16 cellular contexts compared by ENCODE assay signal in the genomic region with DNA sequence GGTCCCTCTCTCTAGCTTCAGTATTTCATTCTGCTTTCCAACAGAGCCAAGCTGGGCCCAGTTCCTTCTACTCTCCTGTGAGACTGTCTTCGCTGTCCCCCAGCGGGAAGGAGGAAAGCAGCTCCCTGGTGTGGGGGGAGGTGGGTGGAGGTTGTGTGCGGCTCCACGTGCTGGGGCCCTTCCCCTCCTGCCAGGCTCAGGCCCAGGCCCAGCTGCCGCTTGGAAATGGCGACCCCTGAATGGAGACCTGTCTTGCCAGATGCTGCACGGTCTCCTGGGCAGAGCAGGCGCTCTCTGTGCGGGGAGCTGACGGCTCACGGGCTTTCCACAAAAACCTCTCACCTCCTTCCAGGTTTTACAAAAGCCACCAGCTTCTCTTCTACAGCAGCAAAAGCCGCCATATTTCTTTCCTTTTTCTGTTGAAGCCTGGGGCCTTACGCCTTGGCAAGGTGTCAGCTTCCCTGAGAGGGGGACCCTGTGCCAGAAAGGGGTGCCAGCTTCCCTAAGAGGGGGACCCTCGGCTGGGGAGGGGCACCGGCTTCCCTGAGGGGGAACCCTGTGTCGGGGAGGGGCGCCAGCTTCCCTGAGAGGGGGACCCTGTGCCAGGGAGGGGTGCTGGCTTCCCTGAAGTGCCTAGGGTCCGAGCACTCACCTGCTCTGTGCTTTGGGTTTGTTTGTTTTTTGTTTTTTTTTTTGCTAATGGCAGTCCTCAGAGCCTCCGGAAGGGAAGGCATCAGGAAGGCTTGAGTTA. TPM values are rescaled to one million over a fixed set of nuclear protein-coding genes. Genes with fewer than 3 reads are reported as not detected.
DNase-seq lines count a peak whose midpoint lies in the region; ATAC-seq and TF ChIP-seq lines count a peak whose summit lies in the region.
"Had no signal": no experiment of that assay in that cellular context is flagged by ENCODE, and none has a peak within 500 bp of the region (broad histone marks: within the 10 kb centered on the region; RNA-seq: fewer than 3 reads in every experiment).

No MANE protein-coding gene starts in this region.

- no peak for DNase-seq in activated naive CD4-positive, alpha-beta T cell treated with anti-CD3 and anti-CD28 coated beads for 36 hours
- peak; percentile 35 for DNase-seq in D341Med (ENCODE audit: low spot score)
- no peak for DNase-seq in T-helper 17 cell
- peak; percentile 42 for DNase-seq in islet precursor cell
- DNase-seq in NCI-H526 (lab: John Stamatoyannopoulos, UW), result no peak
- DNase-seq in left colon, result no peak
- no peak for DNase-seq in thyroid gland
- DNase-seq: GF-D8, Kasumi-1, NCI-H187 treated with DMSO at 0.1 percent for 48 hours, NCI-H446, NCI-H774 had no signal

- H3K4me1 ChIP-seq in thyroid gland, result no peaks in the 10 kb centered on the region

- WGBS in thyroid gland, 2 donors, result 92 to 93% methylated on average over 18 to 19 of the region's 19 CpGs

- no peaks in the 10 kb centered on the region for H3K4me1 Mint-ChIP-seq in activated naive CD4-positive, alpha-beta T cell treated with anti-CD3 and anti-CD28 coated beads, Interleukin-2, amount 50 U/mL, for 24 hours
- no peaks in the 10 kb centered on the region for H3K4me1 Mint-ChIP-seq in activated naive CD4-positive, alpha-beta T cell treated with anti-CD3 and anti-CD28 coated beads for 36 hours (ENCODE audit: low read depth)
- H3K4me1 Mint-ChIP-seq in T-helper 17 cell, result peaks cover 6% of the 10 kb centered on the region

- H3K9me3 ChIP-seq in T-helper 17 cell (ENCODE audit: control insufficient read depth, low read length, poor library complexity, severe bottlenecking) (no peaks in the 10 kb centered on the region), thyroid gland (no peaks in the 10 kb centered on the region)
- H3K9me3 ChIP-seq: A549 had no signal

- H3K27ac ChIP-seq in thyroid gland, result no peak overlapping the region
- H3K27ac ChIP-seq: A549, SJSA1 had no signal

- no peak overlapping the region for H3K4me3 ChIP-seq in thyroid gland (replicated peaks in 1 of 3)
- H3K4me3 ChIP-seq: A549, SJSA1 had no signal

- no peaks in the 10 kb centered on the region for H3K27me3 ChIP-seq in thyroid gland
- H3K27me3 ChIP-seq: SJSA1 had no signal

- intact Hi-C loops in activated naive CD4-positive, alpha-beta T cell treated with anti-CD3 and anti-CD28 coated beads for 36 hours (cut with micrococcal nuclease), result no loop called here
- intact Hi-C loops in left colon (cut with DNase I, micrococcal nuclease) (no loop called here), thyroid gland (cut with DNase I) (no loop called here)

- H3K36me3 ChIP-seq in thyroid gland, result peaks cover 23 to 30% of the 10 kb centered on the region in 2 donors

- H3K27me3 Mint-ChIP-seq in activated naive CD4-positive, alpha-beta T cell treated with anti-CD3 and anti-CD28 coated beads, Interleukin-2, amount 50 U/mL, for 24 hours, result no peaks in the 10 kb centered on the region
- no peaks in the 10 kb centered on the region for H3K27me3 Mint-ChIP-seq in activated naive CD4-positive, alpha-beta T cell treated with anti-CD3 and anti-CD28 coated beads for 36 hours (ENCODE audit: low read depth)
- no peaks in the 10 kb centered on the region for H3K27me3 Mint-ChIP-seq in T-helper 17 cell

- no peak for TF ChIP-seq CTCF in thyroid gland (IDR thresholded peaks at IDR 0.05)

- ATAC-seq in T-helper 17 cell (no peak), left colon (no peak)
- ATAC-seq: A549 had no signal

- H3K4me3 Mint-ChIP-seq in activated naive CD4-positive, alpha-beta T cell treated with anti-CD3 and anti-CD28 coated beads, Interleukin-2, amount 50 U/mL, for 24 hours, result no peak overlapping the region
- H3K4me3 Mint-ChIP-seq in activated naive CD4-positive, alpha-beta T cell treated with anti-CD3 and anti-CD28 coated beads for 36 hours, result no peak overlapping the region
- no peak overlapping the region for H3K4me3 Mint-ChIP-seq in T-helper 17 cell
- H3K4me3 Mint-ChIP-seq: CD14-positive monocyte had no signal

- TF ChIP-seq POLR2A in thyroid gland (IDR thresholded peaks at IDR 0.05), result no peak

- CTCF ChIA-PET in activated naive CD4-positive, alpha-beta T cell treated with anti-CD3 and anti-CD28 coated beads for 36 hours (lab: Charles Lee), result interaction anchor here (0.6 to 1.0 kb wide), 2 partner anchors 24 to 199 kb away, joined by 3 read pairs; no protein-coding TSS in a partner anchor

- H3K9me3 Mint-ChIP-seq in activated naive CD4-positive, alpha-beta T cell treated with anti-CD3 and anti-CD28 coated beads, Interleukin-2, amount 50 U/mL, for 24 hours, result no peaks in the 10 kb centered on the region
- no peaks in the 10 kb centered on the region for H3K9me3 Mint-ChIP-seq in activated naive CD4-positive, alpha-beta T cell treated with anti-CD3 and anti-CD28 coated beads for 36 hours

- no peaks in the 10 kb centered on the region for H3K36me3 Mint-ChIP-seq in activated naive CD4-positive, alpha-beta T cell treated with anti-CD3 and anti-CD28 coated beads, Interleukin-2, amount 50 U/mL, for 24 hours
- peaks cover 8% of the 10 kb centered on the region for H3K36me3 Mint-ChIP-seq in activated naive CD4-positive, alpha-beta T cell treated with anti-CD3 and anti-CD28 coated beads for 36 hours (ENCODE audit: low read depth)
- H3K36me3 Mint-ChIP-seq in T-helper 17 cell (ENCODE audit: low read depth), result no peaks in the 10 kb centered on the region

- peak overlapping the region; percentile 12 for H3K27ac Mint-ChIP-seq in activated naive CD4-positive, alpha-beta T cell treated with anti-CD3 and anti-CD28 coated beads, Interleukin-2, amount 50 U/mL, for 24 hours
- H3K27ac Mint-ChIP-seq in activated naive CD4-positive, alpha-beta T cell treated with anti-CD3 and anti-CD28 coated beads for 36 hours, result no peak overlapping the region
- peak overlapping the region; percentile 72 for H3K27ac Mint-ChIP-seq in T-helper 17 cell

RNA-seq across cellular contexts. Expression of a gene that starts 47.5 kb away (rescaled TPM):
- 1 to 10 TPM; 3.5 to 3.6 TPM for total RNA-seq in activated naive CD4-positive, alpha-beta T cell treated with anti-CD3 and anti-CD28 coated beads for 36 hours
- total RNA-seq in T-helper 17 cell (1 to 10 TPM; 4.1 to 8.1 TPM), left colon (1 to 10 TPM; 4.4 to 7.0 TPM), thyroid gland (10 to 100 TPM; 17.5 to 36.4 (median 30.9) TPM)

Comparison
In these comparisons a context has a peak if more than half of its experiments do, and no peak if none do; other contexts are left out.
1. DNase-seq: peak in D341Med (single experiment) and islet precursor cell (single experiment); none in activated naive CD4-positive, alpha-beta T cell treated with anti-CD3 and anti-CD28 coated beads for 36 hours (single experiment), T-helper 17 cell (0 of 3), NCI-H526 (0 of 2), left colon (0 of 2) and thyroid gland (0 of 2).